Comparison of ENCODE assay signal across 8 cellular contexts in genomic region chr11:3808846-3809623, GRCh38. TPM values are rescaled to one million over a fixed set of nuclear protein-coding genes. Genes with fewer than 3 reads are reported as not detected.
DNase-seq lines count a peak whose midpoint lies in the region; ATAC-seq, FAIRE-seq and TF ChIP-seq lines count a peak whose summit lies in the region.

No MANE protein-coding gene starts in this region.

- peak; percentile 59 to 74 (median 64) for DNase-seq in CD4-positive, alpha-beta memory T cell
- DNase-seq in NCI-H526 (lab: John Stamatoyannopoulos, UW) (peak; percentile 66 to 83), foreskin fibroblast (peak; percentile 55 to 79), osteoblast (ENCODE audit: insufficient read length, low spot score, missing footprints) (peak; percentile 73), frontal cortex (ENCODE audit: low spot score in 2 of 2) (no peak)
- peak; percentile 47 to 56 for DNase-seq in activated T-cell treated with anti-CD3 and anti-CD28 coated beads, Interleukin-2, amount 50 U/mL, for 48 hours

- peak overlapping the region; percentile 100 for H3K4me2 ChIP-seq in osteoblast (ENCODE audit: insufficient read depth, low read length)

- FAIRE-seq in frontal cortex (lab: Jason Lieb, UNC): no peak

- peak overlapping the region; percentile 70 to 86 (median 85) for H3K27ac Mint-ChIP-seq in CD4-positive, alpha-beta memory T cell

- POLR2A ChIA-PET in CD4-positive, alpha-beta memory T cell (lab: Charles Lee; ENCODE audit: partially characterized antibody): interaction anchor here (0.5 to 5.3 kb wide), 15 partner anchors 9 to 264 kb away, joined by 3 to 109 read pairs (median 5); partner anchors contain the start of genes NUP98, RHOG and STIM1

- no peaks in the 10 kb centered on the region for H3K9me3 ChIP-seq in CD4-positive, alpha-beta memory T cell (ENCODE audit: control insufficient read depth in 1 of 2, low read length in 2 of 2)
- H3K9me3 ChIP-seq in osteoblast (ENCODE audit: low read depth, low read length): no peaks in the 10 kb centered on the region

- TF ChIP-seq CTCF in foreskin fibroblast (IDR thresholded peaks at IDR 0.05; ENCODE audit: low read depth, low read length) (peak; percentile 31), osteoblast (IDR thresholded peaks at IDR 0.05; ENCODE audit: extremely low read depth, low read depth, low read length) (peak; percentile 45)

- peak overlapping the region; percentile 99 for H2AFZ ChIP-seq in osteoblast (ENCODE audit: low read length)

- H4K20me1 ChIP-seq in osteoblast (ENCODE audit: insufficient read depth, low read length): no peaks in the 10 kb centered on the region

- H3K4me1 Mint-ChIP-seq in CD4-positive, alpha-beta memory T cell: peaks cover 6 to 18% (median 14%) of the 10 kb centered on the region in 4 donors

- H3K27me3 ChIP-seq in CD4-positive, alpha-beta memory T cell (ENCODE audit: insufficient read depth, low read length): no peaks in the 10 kb centered on the region
- no peaks in the 10 kb centered on the region for H3K27me3 ChIP-seq in osteoblast (ENCODE audit: insufficient read depth, low read length)

- no peaks in the 10 kb centered on the region for H3K9me3 Mint-ChIP-seq in CD4-positive, alpha-beta memory T cell

- peaks cover 10% of the 10 kb centered on the region for H3K4me1 ChIP-seq in CD4-positive, alpha-beta memory T cell (ENCODE audit: insufficient read depth, low read length)
- peaks cover 13% of the 10 kb centered on the region for H3K4me1 ChIP-seq in osteoblast (ENCODE audit: insufficient read depth, low read length)

- peak overlapping the region; percentile 81 to 85 for H3K4me3 ChIP-seq in CD4-positive, alpha-beta memory T cell (ENCODE audit: low read length in 2 of 2)
- peak overlapping the region; percentile 82 to 87 for H3K4me3 ChIP-seq in foreskin fibroblast (ENCODE audit: low read depth in 1 of 2, low read length in 2 of 2)
- H3K4me3 ChIP-seq in osteoblast (ENCODE audit: insufficient read depth, low read length): peak overlapping the region; percentile 93

- intact Hi-C loops in CD4-positive, alpha-beta memory T cell (cut with micrococcal nuclease): loop anchor here (1.0 to 5.0 kb wide), 5 partner anchors 12 to 107 kb away; partner anchors contain the start of gene NUP98

- H3K27me3 Mint-ChIP-seq in CD4-positive, alpha-beta memory T cell: no peaks in the 10 kb centered on the region

- peak overlapping the region; percentile 84 to 99 (median 90) for H3K4me3 Mint-ChIP-seq in CD4-positive, alpha-beta memory T cell

- peaks cover 0 to 4% of the 10 kb centered on the region in 2 donors for H3K36me3 Mint-ChIP-seq in CD4-positive, alpha-beta memory T cell

- H3K79me2 ChIP-seq in osteoblast (ENCODE audit: insufficient read depth, low read length): no peaks in the 10 kb centered on the region

- peak overlapping the region; percentile 68 for H3K27ac ChIP-seq in CD4-positive, alpha-beta memory T cell (ENCODE audit: low read depth, low read length)
- no peak overlapping the region for H3K27ac ChIP-seq in osteoblast (ENCODE audit: low read depth, low read length)

- no peaks in the 10 kb centered on the region for H3K36me3 ChIP-seq in CD4-positive, alpha-beta memory T cell (ENCODE audit: insufficient read depth, low read length)
- H3K36me3 ChIP-seq in osteoblast (ENCODE audit: insufficient read depth, low read length): no peaks in the 10 kb centered on the region

- CTCF ChIA-PET in CD4-positive, alpha-beta memory T cell (lab: Charles Lee; ENCODE audit: partially characterized antibody): interaction anchor here (0.6 to 4.7 kb wide), 36 partner anchors 10 to 264 kb away, joined by 3 to 39 read pairs (median 4); partner anchors contain the start of genes NUP98, RHOG and STIM1

- ATAC-seq in GM19023 (IDR thresholded peaks at IDR 0.05; ENCODE audit: unreplicated experiment) (peak; percentile 54), HG03175 (IDR thresholded peaks at IDR 0.05; ENCODE audit: unreplicated experiment) (peak; percentile 80)

RNA-seq across cellular contexts. Expression of gene PGAP2, which starts 0.7 kb away (rescaled TPM):
- 10 to 100 TPM; 18.4 to 20.7 TPM for total RNA-seq in CD4-positive, alpha-beta memory T cell
- 10 to 100 TPM; 16.2 to 18.6 TPM for polyA plus RNA-seq in CD4-positive, alpha-beta memory T cell
- total RNA-seq in osteoblast (10.3 and 10.9 TPM in 2 replicates), frontal cortex (6.9 TPM)

RNA-seq across cellular contexts. Expression of gene NUP98, which starts 11.7 kb away (rescaled TPM):
- 100 to 1,000 TPM; 109 to 112 TPM for total RNA-seq in CD4-positive, alpha-beta memory T cell
- 10 to 100 TPM; 31.9 to 51.8 TPM for polyA plus RNA-seq in CD4-positive, alpha-beta memory T cell
- 114 and 119 TPM in 2 replicates for total RNA-seq in osteoblast
- 73.4 TPM for total RNA-seq in frontal cortex

RNA-seq across cellular contexts. Expression of gene RHOG, which starts 31.7 kb away (rescaled TPM):
- 100 to 1,000 TPM in 1 of 2 experiments, 10 to 100 TPM in 1; 99.4 to 103 TPM for total RNA-seq in CD4-positive, alpha-beta memory T cell
- polyA plus RNA-seq in CD4-positive, alpha-beta memory T cell: 100 to 1,000 TPM; 124 to 228 TPM
- total RNA-seq in osteoblast (13.3 and 17.0 TPM in 2 replicates), frontal cortex (1.2 TPM)

RNA-seq across cellular contexts. Expression of gene STIM1, which starts 46.4 kb away (rescaled TPM):
- total RNA-seq in CD4-positive, alpha-beta memory T cell: 10 to 100 TPM; 87.1 to 87.4 TPM
- 10 to 100 TPM; 27.7 to 43.8 TPM for polyA plus RNA-seq in CD4-positive, alpha-beta memory T cell
- total RNA-seq in osteoblast (57.5 and 57.9 TPM in 2 replicates), frontal cortex (16.3 TPM)

Comparison
In these comparisons a context has a peak if more than half of its experiments do, and no peak if none do; other contexts are left out.
1. DNase-seq: peak in CD4-positive, alpha-beta memory T cell (5 of 5), NCI-H526 (2 of 2), activated T-cell treated with anti-CD3 and anti-CD28 coated beads, Interleukin-2, amount 50 U/mL, for 48 hours (2 of 2), foreskin fibroblast (2 of 2) and osteoblast (single experiment); none in frontal cortex (0 of 2).
2. Peak in every context shown above with its lines, with median percentiles within 50 percentile points of each other: H3K4me3 ChIP-seq.